Comparison of ENCODE assay signal across 8 cellular contexts in genomic region chr7:29189743-29190201, GRCh38. TPM values are rescaled to one million over a fixed set of nuclear protein-coding genes. Genes with fewer than 3 reads are reported as not detected.
A peak's percentile ranks its signal among the peaks of the same experiment; 100 is the strongest.
DNase-seq lines count a peak whose midpoint lies in the region; ATAC-seq and TF ChIP-seq lines count a peak whose summit lies in the region.

No MANE protein-coding gene starts in this region.

- H3K27ac ChIP-seq in CD8-positive, alpha-beta T cell (ENCODE audit: low read depth, low read length) = no peak overlapping the region

- H3K36me3 ChIP-seq in CD8-positive, alpha-beta T cell (ENCODE audit: insufficient read depth, low read length) = no peaks in the 10 kb centered on the region
- H3K36me3 ChIP-seq in H7 (replicated peaks; ENCODE audit: control insufficient read depth, insufficient read depth, low read length) = no peaks in the 10 kb centered on the region

- POLR2A ChIA-PET in CD8-positive, alpha-beta T cell (lab: Charles Lee) = interaction anchor here (1.0 kb wide), 1 partner anchor 208 kb away, joined by 3 read pairs; no protein-coding TSS in a partner anchor

- no peak overlapping the region for H3K27ac Mint-ChIP-seq in CD8-positive, alpha-beta T cell
- H3K27ac Mint-ChIP-seq in chondrocyte (ENCODE audit: unreplicated experiment) = no peak overlapping the region

- CTCF ChIA-PET in CD8-positive, alpha-beta T cell (lab: Charles Lee) = interaction anchor here (0.5 to 13.0 kb wide), 61 partner anchors 9 to 1374 kb away, joined by 3 to 285 read pairs (median 5); no protein-coding TSS in a partner anchor

- H3K4me1 ChIP-seq in CD8-positive, alpha-beta T cell (ENCODE audit: insufficient read depth, low read length) = no peaks in the 10 kb centered on the region

- H3K27me3 ChIP-seq in CD8-positive, alpha-beta T cell (ENCODE audit: insufficient read depth, low read length) = no peaks in the 10 kb centered on the region
- H3K27me3 ChIP-seq in H7 (ENCODE audit: control insufficient read depth, insufficient read depth, low read length) = peaks cover 36% of the 10 kb centered on the region

- peak; percentile 78 for ATAC-seq in CD8-positive, alpha-beta T cell
- no peak for ATAC-seq in GM19463 (IDR thresholded peaks at IDR 0.05; ENCODE audit: unreplicated experiment)

- DNase-seq in CD8-positive, alpha-beta T cell = peak; percentile 26 to 79 (median 62)
- DNase-seq in H7 = peak; percentile 84
- peak; percentile 74 for DNase-seq in NCI-H2029 treated with DMSO at 0.1 percent for 48 hours (lab: John Stamatoyannopoulos, UW)
- DNase-seq in UCSD-AML1 (lab: John Stamatoyannopoulos, UW; ENCODE audit: unreplicated experiment) = peak; percentile 9
- no peak for DNase-seq in chondrocyte (ENCODE audit: low spot score)
- DNase-seq in lower leg skin (ENCODE audit: low spot score in 2 of 2) = peak; percentile 27 to 92
- peak; percentile 38 to 47 for DNase-seq in stimulated activated CD8-positive, alpha-beta memory T cell treated with anti-CD3 and anti-CD28 coated beads, Interleukin-4, amount 100 ng/mL, for 1 hour (ENCODE audit: low read depth in 2 of 2, low spot score in 1 of 2)

- peak; percentile 78 for TF ChIP-seq CTCF in CD8-positive, alpha-beta T cell (IDR thresholded peaks at IDR 0.05)
- TF ChIP-seq CTCF in chondrocyte (IDR thresholded peaks at IDR 0.05) (peak; percentile 89), lower leg skin (IDR thresholded peaks at IDR 0.05) (peak in 1 of 3 donors; percentile 58)

- intact Hi-C loops in CD8-positive, alpha-beta T cell (cut with DNase I, micrococcal nuclease) = loop anchor here (1.0 to 5.0 kb wide), 5 partner anchors 53 to 263 kb away; no protein-coding TSS in a partner anchor
- intact Hi-C loops in lower leg skin (cut with DNase I; ENCODE audit: low total_unique reads) = loop anchor here (5.0 kb wide), 1 partner anchor 218 kb away; no protein-coding TSS in a partner anchor

- H3K4me1 Mint-ChIP-seq in CD8-positive, alpha-beta T cell (ENCODE audit: low read depth) = peaks cover 4% of the 10 kb centered on the region
- H3K4me1 Mint-ChIP-seq in chondrocyte (ENCODE audit: low read depth) = peaks cover 9% of the 10 kb centered on the region

- WGBS in lower leg skin, 2 donors = 17% methylated on average over 16 of the region's 16 CpGs

- peaks cover 6% of the 10 kb centered on the region for H3K27me3 Mint-ChIP-seq in CD8-positive, alpha-beta T cell (ENCODE audit: low read depth)
- peaks cover 37% of the 10 kb centered on the region for H3K27me3 Mint-ChIP-seq in chondrocyte (ENCODE audit: low read depth)

- no peaks in the 10 kb centered on the region for H3K9me3 Mint-ChIP-seq in CD8-positive, alpha-beta T cell
- no peaks in the 10 kb centered on the region for H3K9me3 Mint-ChIP-seq in chondrocyte (ENCODE audit: low read depth)

- no peak overlapping the region for H3K4me3 Mint-ChIP-seq in CD8-positive, alpha-beta T cell
- H3K4me3 Mint-ChIP-seq in chondrocyte (ENCODE audit: unreplicated experiment) = no peak overlapping the region

- H3K4me3 ChIP-seq in CD8-positive, alpha-beta T cell (ENCODE audit: low read depth, low read length) = no peak overlapping the region
- H3K4me3 ChIP-seq in H7 (ENCODE audit: insufficient read depth, low read depth, low read length) (no peak overlapping the region), lower leg skin (ENCODE audit: low read depth, poor library complexity, severe bottlenecking) (no peak overlapping the region)

- H3K36me3 Mint-ChIP-seq in CD8-positive, alpha-beta T cell = no peaks in the 10 kb centered on the region
- peaks cover 1% of the 10 kb centered on the region for H3K36me3 Mint-ChIP-seq in chondrocyte (ENCODE audit: low read depth)

- H3K9me3 ChIP-seq in CD8-positive, alpha-beta T cell (ENCODE audit: low read length) = no peaks in the 10 kb centered on the region

- no peak for TF ChIP-seq POLR2A in lower leg skin (IDR thresholded peaks at IDR 0.05)

RNA-seq across cellular contexts. Expression of gene CHN2, which starts 4.8 kb away (rescaled TPM):
- total RNA-seq in CD8-positive, alpha-beta T cell = 10 to 100 TPM in 1 of 2 experiments, 1 to 10 TPM in 1; 9.9 to 10.3 TPM
- total RNA-seq in H7 (2014; rRNA removed; shearing (Covaris generic)) = 3.1 and 4.2 TPM in 2 replicates
- 0.50 to 1.7 TPM (median 0.56 TPM) in 3 replicates for total RNA-seq in chondrocyte
- total RNA-seq in lower leg skin = 1 to 10 TPM; 1.0 to 3.8 (median 2.0) TPM

RNA-seq across cellular contexts. Expression of gene CPVL, which starts 43.4 kb away (rescaled TPM):
- total RNA-seq in CD8-positive, alpha-beta T cell = under 1 TPM in 1 of 2 experiments, not detected in 1; 0.50 TPM
- 32.9 and 46.1 TPM in 2 replicates for total RNA-seq in H7 (2014; rRNA removed; shearing (Covaris generic))
- total RNA-seq in chondrocyte (4.9 to 5.9 TPM (median 5.0 TPM) in 3 replicates), lower leg skin (10 to 100 TPM in 3 of 4 donors, 1 to 10 TPM in 1; 8.8 to 17.5 (median 12.6) TPM)
